In the genomic region with DNA sequence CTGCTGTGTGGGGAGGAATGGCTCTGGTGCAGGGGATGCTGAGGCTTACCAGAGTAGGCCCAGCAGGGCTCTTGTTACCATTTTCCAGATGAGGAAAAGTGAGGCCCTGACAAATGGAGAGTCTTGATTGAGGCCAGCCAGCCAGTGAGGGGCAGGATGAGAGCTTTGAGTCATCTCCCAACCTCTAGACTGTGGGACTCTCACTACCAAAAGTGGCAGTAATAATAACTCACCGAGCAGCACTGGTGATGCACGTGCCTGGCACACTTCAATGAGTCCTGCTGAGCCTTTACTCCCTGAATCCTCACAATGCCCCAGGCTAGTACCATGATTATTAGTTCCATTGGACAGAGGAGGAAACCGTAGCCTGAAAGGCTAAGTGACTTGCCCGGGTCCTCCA, we compare ENCODE assay signal across 12 cellular contexts. TPM values are rescaled to one million over a fixed set of nuclear protein-coding genes. Genes with fewer than 3 reads are reported as not detected.
DNase-seq lines count a peak whose midpoint lies in the region; ATAC-seq and TF ChIP-seq lines count a peak whose summit lies in the region.
"Had no signal": no experiment of that assay in that cellular context is flagged by ENCODE, and none has a peak within 500 bp of the region (broad histone marks: within the 10 kb centered on the region; RNA-seq: fewer than 3 reads in every experiment).

No MANE protein-coding gene starts in this region.

- H3K4me3 ChIP-seq in heart right ventricle = no peak overlapping the region
- H3K4me3 ChIP-seq in gastroesophageal sphincter = no peak overlapping the region
- H3K4me3 ChIP-seq in tibial nerve = no peak overlapping the region

- H3K4me3 Mint-ChIP-seq in activated CD4-positive, alpha-beta memory T cell treated with anti-CD3 and anti-CD28 coated beads for 36 hours = no peak overlapping the region

- H3K9me3 ChIP-seq in heart right ventricle (no peaks in the 10 kb centered on the region), gastroesophageal sphincter (no peaks in the 10 kb centered on the region), tibial nerve (no peaks in the 10 kb centered on the region)

- TF ChIP-seq EP300 in gastroesophageal sphincter (IDR thresholded peaks at IDR 0.05) = no peak
- no peak for TF ChIP-seq EP300 in tibial nerve (IDR thresholded peaks at IDR 0.05)

- intact Hi-C loops in heart right ventricle (cut with DNase I) (no loop called here), left cardiac atrium (cut with DNase I) (no loop called here)
- intact Hi-C loops in activated CD4-positive, alpha-beta memory T cell treated with anti-CD3 and anti-CD28 coated beads for 36 hours (cut with micrococcal nuclease) = no loop called here

- no peak for TF ChIP-seq POLR2A in gastroesophageal sphincter (IDR thresholded peaks at IDR 0.05)
- TF ChIP-seq POLR2A in tibial nerve (IDR thresholded peaks at IDR 0.05) = no peak
- no peak for TF ChIP-seq POLR2A in GM18505 (IDR thresholded peaks at IDR 0.05; ENCODE audit: borderline replicate concordance, extremely low read depth, insufficient read depth, insufficient read length)

- H3K36me3 Mint-ChIP-seq in activated CD4-positive, alpha-beta memory T cell treated with anti-CD3 and anti-CD28 coated beads for 36 hours = peaks cover 21% of the 10 kb centered on the region

- no peaks in the 10 kb centered on the region for H3K9me3 Mint-ChIP-seq in activated CD4-positive, alpha-beta memory T cell treated with anti-CD3 and anti-CD28 coated beads for 36 hours

- H3K27me3 Mint-ChIP-seq in activated CD4-positive, alpha-beta memory T cell treated with anti-CD3 and anti-CD28 coated beads for 36 hours = no peaks in the 10 kb centered on the region

- H3K4me1 ChIP-seq in heart right ventricle = peaks cover 46 to 80% (median 65%) of the 10 kb centered on the region in 9 donors
- peaks cover 0 to 98% (median 46%) of the 10 kb centered on the region in 3 donors for H3K4me1 ChIP-seq in gastroesophageal sphincter
- H3K4me1 ChIP-seq in tibial nerve = peaks cover 0 to 84% (median 52%) of the 10 kb centered on the region in 4 donors

- peak overlapping the region; percentile 69 for H3K27ac Mint-ChIP-seq in activated CD4-positive, alpha-beta memory T cell treated with anti-CD3 and anti-CD28 coated beads for 36 hours

- no peaks in the 10 kb centered on the region for H3K27me3 ChIP-seq in heart right ventricle
- H3K27me3 ChIP-seq in gastroesophageal sphincter = no peaks in the 10 kb centered on the region
- no peaks in the 10 kb centered on the region for H3K27me3 ChIP-seq in tibial nerve

- WGBS in heart right ventricle, 2 donors = 83 to 84% methylated on average over 4 of the region's 4 CpGs
- no CpG with 5 or more reads among the region's 4 CpGs for WGBS in gastroesophageal sphincter (ENCODE audit: low coverage in 1 of 2), 2 donors
- 70 to 72% methylated on average over 4 of the region's 4 CpGs for WGBS in tibial nerve, 2 donors

- no peak for TF ChIP-seq CTCF in heart right ventricle (IDR thresholded peaks at IDR 0.05)
- TF ChIP-seq CTCF in gastroesophageal sphincter (IDR thresholded peaks at IDR 0.05) = no peak
- TF ChIP-seq CTCF in tibial nerve (IDR thresholded peaks at IDR 0.05) = no peak

- peaks cover 54% of the 10 kb centered on the region for H3K4me1 Mint-ChIP-seq in activated CD4-positive, alpha-beta memory T cell treated with anti-CD3 and anti-CD28 coated beads for 36 hours (ENCODE audit: low read depth)

- DNase-seq in heart right ventricle (no peak), left cardiac atrium (no peak), tibial nerve (ENCODE audit: low spot score in 2 of 2) (no peak), NCI-H510A (lab: John Stamatoyannopoulos, UW) (no peak)
- peak; percentile 70 for DNase-seq in activated CD4-positive, alpha-beta memory T cell treated with anti-CD3 and anti-CD28 coated beads for 36 hours
- DNase-seq: amygdala, C1 segment of cervical spinal cord, erythroblast, NCI-H1417 treated with DMSO at 0.1 percent for 48 hours had no signal

- H3K36me3 ChIP-seq in heart right ventricle (peaks cover 0 to 49% (median 27%) of the 10 kb centered on the region in 9 donors), gastroesophageal sphincter (peaks cover 0 to 40% of the 10 kb centered on the region in 2 donors), tibial nerve (peaks cover 0 to 43% (median 19%) of the 10 kb centered on the region in 3 donors)

- CTCF ChIA-PET in activated CD4-positive, alpha-beta memory T cell treated with anti-CD3 and anti-CD28 coated beads for 36 hours (lab: Charles Lee) = interaction anchor here (7.0 kb wide), 1 partner anchor 33 kb away, joined by 107 read pairs; the partner anchor contains the start of gene GSK3A

- H3K27ac ChIP-seq in heart right ventricle = peak overlapping the region in 9 of 10 donors; percentile 0 to 99 (median 95)
- H3K27ac ChIP-seq in gastroesophageal sphincter = peak overlapping the region in 3 of 4 donors; percentile 97 to 99 (median 98)
- H3K27ac ChIP-seq in tibial nerve = peak overlapping the region in 3 of 4 donors; percentile 96 to 99 (median 97)

- POLR2A ChIA-PET in activated CD4-positive, alpha-beta memory T cell treated with anti-CD3 and anti-CD28 coated beads for 36 hours (lab: Charles Lee) = interaction anchor here (0.6 to 1.5 kb wide), 2 partner anchors 26 to 34 kb away, joined by 3 to 5 read pairs; partner anchors contain the start of gene GSK3A

- ATAC-seq in heart right ventricle = no peak
- ATAC-seq in left cardiac atrium = no peak
- ATAC-seq in gastroesophageal sphincter = no peak
- no peak for ATAC-seq in GM18505 (IDR thresholded peaks at IDR 0.05; ENCODE audit: unreplicated experiment)
- no peak for ATAC-seq in HG03565 (IDR thresholded peaks at IDR 0.05; ENCODE audit: unreplicated experiment)

RNA-seq across cellular contexts. Expression of gene CIC, which starts 7.8 kb away (rescaled TPM):
- total RNA-seq in heart right ventricle = 10 to 100 TPM; 27.9 to 42.0 (median 32.0) TPM
- 10 to 100 TPM; 17.6 to 39.8 TPM for polyA plus RNA-seq in heart right ventricle
- total RNA-seq in left cardiac atrium = 10 to 100 TPM; 34.7 to 42.1 TPM
- total RNA-seq in activated CD4-positive, alpha-beta memory T cell treated with anti-CD3 and anti-CD28 coated beads for 36 hours = 10 to 100 TPM; 56.9 to 64.2 TPM
- total RNA-seq in gastroesophageal sphincter = 10 to 100 TPM; 31.4 to 69.4 (median 49.0) TPM
- 10 to 100 TPM; 27.0 to 74.1 (median 41.3) TPM for total RNA-seq in tibial nerve

RNA-seq across cellular contexts. Expression of gene ERF, which starts 21.9 kb away (rescaled TPM):
- total RNA-seq in heart right ventricle (10 to 100 TPM; 29.8 to 40.2 (median 32.9) TPM), left cardiac atrium (10 to 100 TPM; 37.9 to 50.6 TPM), gastroesophageal sphincter (10 to 100 TPM; 28.4 to 46.4 (median 39.9) TPM), tibial nerve (10 to 100 TPM; 30.4 to 42.6 (median 35.1) TPM)
- polyA plus RNA-seq in heart right ventricle = 10 to 100 TPM; 31.8 to 49.0 TPM
- 10 to 100 TPM; 43.1 to 56.5 TPM for total RNA-seq in activated CD4-positive, alpha-beta memory T cell treated with anti-CD3 and anti-CD28 coated beads for 36 hours

RNA-seq across cellular contexts. Expression of gene PRR19, which starts 25.1 kb away (rescaled TPM):
- total RNA-seq in heart right ventricle (under 1 TPM in 4 of 10 donors, not detected in 6; 0.16 to 0.21 (median 0.19) TPM), left cardiac atrium (under 1 TPM; 0.12 to 0.16 TPM), gastroesophageal sphincter (under 1 TPM in 1 of 4 donors, not detected in 3; 0.93 TPM), tibial nerve (under 1 TPM in 2 of 4 donors, not detected in 2; 0.30 to 0.44 TPM)
- under 1 TPM in 1 of 2 donors, not detected in 1; 0.16 TPM for polyA plus RNA-seq in heart right ventricle
- under 1 TPM; 0.61 to 0.81 TPM for total RNA-seq in activated CD4-positive, alpha-beta memory T cell treated with anti-CD3 and anti-CD28 coated beads for 36 hours

RNA-seq across cellular contexts. Expression of gene PAFAH1B3, which starts 25.6 kb away (rescaled TPM):
- total RNA-seq in heart right ventricle (1 to 10 TPM; 1.2 to 5.9 (median 2.6) TPM), left cardiac atrium (1 to 10 TPM; 4.1 to 6.2 TPM), gastroesophageal sphincter (10 to 100 TPM in 1 of 4 donors, 1 to 10 TPM in 2, under 1 TPM in 1; 0.93 to 13.6 (median 5.8) TPM), tibial nerve (1 to 10 TPM; 3.8 to 9.0 (median 8.1) TPM)
- 10 to 100 TPM in 1 of 2 donors, 1 to 10 TPM in 1; 5.0 to 10.4 TPM for polyA plus RNA-seq in heart right ventricle
- total RNA-seq in activated CD4-positive, alpha-beta memory T cell treated with anti-CD3 and anti-CD28 coated beads for 36 hours = 10 to 100 TPM; 46.6 to 54.7 TPM

RNA-seq across cellular contexts. Expression of gene GSK3A, which starts 34.4 kb away (rescaled TPM):
- total RNA-seq in heart right ventricle (10 to 100 TPM; 31.9 to 46.1 (median 36.4) TPM), left cardiac atrium (10 to 100 TPM; 31.7 to 34.4 TPM), gastroesophageal sphincter (10 to 100 TPM; 30.8 to 51.0 (median 35.1) TPM), tibial nerve (10 to 100 TPM; 24.7 to 34.5 (median 28.3) TPM)
- polyA plus RNA-seq in heart right ventricle = 10 to 100 TPM; 31.2 to 51.0 TPM
- total RNA-seq in activated CD4-positive, alpha-beta memory T cell treated with anti-CD3 and anti-CD28 coated beads for 36 hours = 10 to 100 TPM; 36.4 to 37.3 TPM
